Comparison of ENCODE assay signal across 1 cellular context in the genomic region with DNA sequence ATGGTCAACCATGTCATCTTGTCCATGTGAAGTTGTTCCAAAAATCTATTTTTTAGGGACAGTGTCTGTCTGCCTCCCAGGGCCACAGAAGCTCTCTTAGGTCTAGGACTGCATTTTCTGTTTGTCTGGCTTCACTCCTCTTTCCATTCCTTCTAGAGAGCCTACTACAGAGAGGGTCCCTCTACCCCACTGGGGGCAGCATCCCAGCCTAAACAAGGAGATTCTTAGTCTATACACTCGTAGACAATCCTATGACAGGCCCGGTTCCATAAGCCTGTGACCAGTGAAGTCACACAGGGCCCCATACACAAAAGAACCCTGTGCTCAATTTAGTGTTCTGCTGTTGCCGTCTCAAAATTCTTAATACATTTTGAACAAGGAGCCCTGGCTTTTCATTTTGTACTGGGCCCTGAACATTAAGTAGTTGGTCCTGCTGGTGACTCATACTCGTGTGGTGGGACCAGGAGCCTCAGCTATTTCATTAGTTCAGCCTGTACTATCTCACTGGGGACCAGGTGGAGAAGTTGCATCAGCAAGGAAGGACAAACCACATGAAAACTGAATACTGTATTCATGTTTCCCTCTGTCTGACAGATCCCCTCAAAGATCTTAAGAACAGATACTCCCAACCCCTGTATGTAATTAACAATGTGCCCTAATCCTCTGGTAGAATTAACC.
TF ChIP-seq lines count a peak whose summit lies in the region.

No MANE protein-coding gene starts in this region.

TF ChIP-seq in K562, 482 proteins besides CTCF, POLR2A, EP300 and RAD21 (continued from another document and continues in another):
- TF ChIP-seq HMGN3 (IDR thresholded peaks at IDR 0.05; ENCODE audit: borderline replicate concordance, extremely low read depth, insufficient read length, low read depth, low read length), result no peak
- no peak for TF ChIP-seq ZNF695 (CRISPR knock-in tag; IDR thresholded peaks at IDR 0.05)
- peak; percentile 88 for TF ChIP-seq JUND (IDR thresholded peaks at IDR 0.05; ENCODE audit: borderline replicate concordance, low read depth, low read length)
- TF ChIP-seq JUND (tag; IDR thresholded peaks at IDR 0.05; ENCODE audit: borderline replicate concordance, low read depth, low read length), result peak; percentile 72
- TF ChIP-seq ZNF24 (IDR thresholded peaks at IDR 0.05), result peak; percentile 91
- no peak for TF ChIP-seq ZNF76 (CRISPR knock-in tag; IDR thresholded peaks at IDR 0.05; ENCODE audit: borderline replicate concordance)
- TF ChIP-seq CTBP1 (IDR thresholded peaks at IDR 0.05; ENCODE audit: borderline replicate concordance), result peak; percentile 33; the same call in 1 of the 2 replicates
- no peak for TF ChIP-seq PRMT5 (CRISPR knock-in tag; IDR thresholded peaks at IDR 0.05)
- no peak for TF ChIP-seq CBFA2T3 (IDR thresholded peaks at IDR 0.05)
- no peak for TF ChIP-seq GTF2A2 (tag; IDR thresholded peaks at IDR 0.05)
- TF ChIP-seq, protein P1, sequence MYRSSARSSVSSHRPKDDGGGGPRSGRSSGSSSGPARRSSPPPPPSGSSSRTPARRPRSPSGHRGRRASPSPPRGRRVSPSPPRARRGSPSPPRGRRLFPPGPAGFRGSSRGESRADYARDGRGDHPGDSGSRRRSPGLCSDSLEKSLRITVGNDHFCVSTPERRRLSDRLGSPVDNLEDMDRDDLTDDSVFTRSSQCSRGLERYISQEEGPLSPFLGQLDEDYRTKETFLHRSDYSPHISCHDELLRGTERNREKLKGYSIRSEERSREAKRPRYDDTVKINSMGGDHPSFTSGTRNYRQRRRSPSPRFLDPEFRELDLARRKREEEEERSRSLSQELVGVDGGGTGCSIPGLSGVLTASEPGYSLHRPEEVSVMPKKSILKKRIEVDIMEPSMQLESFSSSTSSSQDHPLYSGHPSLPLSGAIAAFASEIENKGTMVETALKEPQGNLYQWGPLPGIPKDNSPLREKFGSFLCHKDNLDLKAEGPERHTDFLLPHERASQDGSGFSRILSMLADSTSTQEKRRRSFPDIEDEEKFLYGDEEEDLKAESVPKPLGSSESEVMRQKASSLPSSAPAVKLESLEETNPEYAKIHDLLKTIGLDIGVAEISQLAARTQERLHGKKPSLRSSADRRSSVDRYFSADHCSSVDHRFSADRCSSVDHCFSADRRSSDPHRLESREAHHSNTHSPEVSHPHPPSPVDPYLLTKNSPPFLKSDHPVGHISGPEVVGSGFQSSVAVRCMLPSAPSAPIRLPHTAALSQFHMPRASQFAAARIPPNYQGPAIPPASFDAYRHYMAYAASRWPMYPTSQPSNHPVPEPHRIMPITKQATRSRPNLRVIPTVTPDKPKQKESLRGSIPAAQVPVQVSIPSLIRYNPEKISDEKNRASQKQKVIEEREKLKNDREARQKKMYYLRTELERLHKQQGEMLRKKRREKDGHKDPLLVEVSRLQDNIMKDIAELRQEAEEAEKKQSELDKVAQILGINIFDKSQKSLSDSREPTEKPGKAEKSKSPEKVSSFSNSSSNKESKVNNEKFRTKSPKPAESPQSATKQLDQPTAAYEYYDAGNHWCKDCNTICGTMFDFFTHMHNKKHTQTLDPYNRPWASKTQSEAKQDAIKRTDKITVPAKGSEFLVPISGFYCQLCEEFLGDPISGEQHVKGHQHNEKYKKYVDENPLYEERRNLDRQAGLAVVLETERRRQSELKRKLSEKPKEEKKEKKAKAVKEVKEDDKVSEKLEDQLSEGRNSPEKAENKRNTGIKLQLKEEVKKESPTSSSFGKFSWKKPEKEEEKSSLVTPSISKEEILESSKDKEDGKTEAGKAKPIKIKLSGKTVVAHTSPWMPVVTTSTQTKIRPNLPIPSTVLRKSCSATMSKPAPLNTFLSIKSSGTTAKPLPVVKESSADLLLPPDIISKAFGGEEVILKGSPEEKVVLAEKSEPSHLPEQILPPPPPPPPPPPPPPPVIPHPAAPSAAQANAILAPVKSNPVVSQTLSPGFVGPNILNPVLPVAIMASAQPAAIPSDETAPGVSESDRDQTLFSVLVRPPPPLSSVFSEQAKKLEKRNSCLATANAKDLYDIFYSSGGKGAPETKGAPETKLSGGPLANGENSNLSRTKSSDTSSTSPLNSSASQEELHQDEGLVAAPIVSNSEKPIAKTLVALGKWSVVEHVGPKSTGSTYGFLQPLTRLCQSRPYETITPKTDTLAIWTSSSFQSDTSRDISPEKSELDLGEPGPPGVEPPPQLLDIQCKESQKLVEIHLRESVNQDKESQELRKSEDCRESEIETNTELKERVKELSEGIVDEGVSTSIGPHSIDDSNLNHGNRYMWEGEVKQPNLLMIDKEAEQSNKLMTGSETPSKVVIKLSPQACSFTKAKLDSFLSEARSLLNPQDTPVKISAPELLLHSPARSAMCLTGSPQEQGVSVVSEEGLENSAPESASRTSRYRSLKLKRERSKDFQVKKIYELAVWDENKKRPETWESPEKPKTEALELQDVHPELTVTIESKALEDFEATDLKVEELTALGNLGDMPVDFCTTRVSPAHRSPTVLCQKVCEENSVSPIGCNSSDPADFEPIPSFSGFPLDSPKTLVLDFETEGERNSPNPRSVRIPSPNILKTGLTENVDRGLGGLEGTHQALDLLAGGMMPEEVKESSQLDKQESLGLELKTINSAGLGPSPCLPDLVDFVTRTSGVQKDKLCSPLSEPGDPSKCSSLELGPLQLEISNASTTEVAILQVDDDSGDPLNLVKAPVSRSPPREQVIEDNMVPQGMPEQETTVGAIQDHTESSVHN (IDR thresholded peaks at IDR 0.05; ENCODE audit: borderline replicate concordance in 1 of 2, low read depth in 1 of 2), result peak in 1 of 2 experiments; percentile 57; a peak in 1 of 4 replicates
- no peak for TF ChIP-seq SAFB (IDR thresholded peaks at IDR 0.05; ENCODE audit: borderline replicate concordance, low read depth, low read length)
- peak; percentile 94 for TF ChIP-seq ATF3 (IDR thresholded peaks at IDR 0.05)
- TF ChIP-seq ATF3 (CRISPR knock-in tag; conservative IDR thresholded peaks at IDR 0.05), result peak; percentile 89
- TF ChIP-seq CEBPB (tag; IDR thresholded peaks at IDR 0.05), result 0 out of 2 replicates have a peak, but pooled peaks have one; percentile 13
- TF ChIP-seq HCFC1 (IDR thresholded peaks at IDR 0.05; ENCODE audit: low read depth, low read length), result no peak
- TF ChIP-seq ATF7 (IDR thresholded peaks at IDR 0.05), result peak; percentile 51; the same call in 1 of the 2 replicates
- TF ChIP-seq FOSL1 (tag; conservative IDR thresholded peaks at IDR 0.05), result peak; percentile 80
- no peak for TF ChIP-seq ZNF140 (CRISPR knock-in tag; IDR thresholded peaks at IDR 0.05)
- no peak for TF ChIP-seq CCNT2 (IDR thresholded peaks at IDR 0.05; ENCODE audit: borderline replicate concordance, extremely low read depth, insufficient read length, low read depth, low read length)
- TF ChIP-seq ZNF197 (CRISPR knock-in tag; IDR thresholded peaks at IDR 0.05; ENCODE audit: low read depth), result no peak
- TF ChIP-seq CHD2 (IDR thresholded peaks at IDR 0.05; ENCODE audit: low read depth, low read length), result no peak
- no peak for TF ChIP-seq YBX1 (IDR thresholded peaks at IDR 0.05)
- TF ChIP-seq KAT2B (IDR thresholded peaks at IDR 0.05; ENCODE audit: low read depth, low read length), result no peak
- no peak for TF ChIP-seq ZC3H8 (IDR thresholded peaks at IDR 0.05)
- TF ChIP-seq ZC3H4 (CRISPR knock-in tag; IDR thresholded peaks at IDR 0.05; ENCODE audit: borderline replicate concordance), result no peak
- TF ChIP-seq MTF1 (CRISPR knock-in tag; IDR thresholded peaks at IDR 0.05; ENCODE audit: borderline replicate concordance), result no peak
- TF ChIP-seq CBFB (CRISPR knock-in tag; IDR thresholded peaks at IDR 0.05), result no peak
- no peak for TF ChIP-seq TRIM28 (IDR thresholded peaks at IDR 0.05)
- TF ChIP-seq, protein P2, sequence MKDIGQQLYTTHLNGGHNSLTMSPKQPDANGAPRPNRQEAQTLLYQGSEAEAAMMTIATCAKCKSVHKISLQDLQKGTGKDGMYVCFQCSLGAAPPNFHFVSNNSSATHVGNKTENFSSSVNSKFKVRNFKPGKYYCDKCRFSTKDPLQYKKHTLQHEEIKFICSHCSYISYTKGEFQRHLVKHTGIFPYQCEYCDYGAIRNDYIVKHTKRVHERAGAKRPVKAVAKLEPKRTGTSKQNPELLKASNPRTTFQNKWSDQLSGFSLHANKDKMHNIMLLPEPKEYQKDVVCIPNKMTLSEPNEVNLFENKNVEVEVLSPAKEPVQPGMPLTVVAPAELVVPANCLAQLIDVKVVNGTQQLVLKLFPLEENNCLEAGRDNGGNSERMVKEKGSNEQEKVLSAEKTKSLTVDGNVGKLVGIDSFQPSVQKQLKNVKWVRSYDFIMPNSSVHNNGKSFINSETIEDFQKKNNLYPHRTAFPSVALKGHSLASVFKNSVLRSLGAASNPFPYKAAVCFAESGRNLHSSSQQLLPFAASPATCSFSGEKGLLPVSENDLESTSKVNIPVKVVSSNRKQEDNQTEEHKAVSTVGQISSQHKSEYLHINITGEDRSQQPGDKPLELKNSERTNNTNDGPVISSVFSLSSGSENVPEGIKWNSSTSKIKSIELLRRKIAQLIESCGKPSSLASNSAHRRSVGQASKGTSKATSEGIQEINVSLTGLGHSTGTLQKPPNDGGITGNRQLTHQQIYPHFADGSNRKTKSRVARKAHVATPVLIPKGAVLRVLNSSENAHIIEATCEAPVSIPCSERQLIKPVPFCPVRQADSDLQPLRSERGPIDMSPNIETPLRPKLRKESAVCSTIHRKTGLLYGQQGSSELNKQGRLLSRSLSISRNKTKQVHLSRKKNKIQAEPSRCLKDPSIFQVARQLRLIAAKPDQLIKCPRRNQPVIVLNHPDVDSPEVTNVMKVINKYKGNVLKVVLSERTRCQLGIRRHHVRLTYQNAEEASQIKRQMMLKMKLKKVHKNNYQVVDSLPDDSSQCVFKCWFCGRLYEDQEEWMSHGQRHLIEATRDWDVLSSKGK (CRISPR knock-in tag; IDR thresholded peaks at IDR 0.05), result no peak
- no peak for TF ChIP-seq TCF15 (CRISPR knock-in tag; IDR thresholded peaks at IDR 0.05)
- TF ChIP-seq POLR2H (tag; IDR thresholded peaks at IDR 0.05; ENCODE audit: low read depth), result no peak
- TF ChIP-seq NCOR1 (IDR thresholded peaks at IDR 0.05), result no peak
- TF ChIP-seq, protein P3, sequence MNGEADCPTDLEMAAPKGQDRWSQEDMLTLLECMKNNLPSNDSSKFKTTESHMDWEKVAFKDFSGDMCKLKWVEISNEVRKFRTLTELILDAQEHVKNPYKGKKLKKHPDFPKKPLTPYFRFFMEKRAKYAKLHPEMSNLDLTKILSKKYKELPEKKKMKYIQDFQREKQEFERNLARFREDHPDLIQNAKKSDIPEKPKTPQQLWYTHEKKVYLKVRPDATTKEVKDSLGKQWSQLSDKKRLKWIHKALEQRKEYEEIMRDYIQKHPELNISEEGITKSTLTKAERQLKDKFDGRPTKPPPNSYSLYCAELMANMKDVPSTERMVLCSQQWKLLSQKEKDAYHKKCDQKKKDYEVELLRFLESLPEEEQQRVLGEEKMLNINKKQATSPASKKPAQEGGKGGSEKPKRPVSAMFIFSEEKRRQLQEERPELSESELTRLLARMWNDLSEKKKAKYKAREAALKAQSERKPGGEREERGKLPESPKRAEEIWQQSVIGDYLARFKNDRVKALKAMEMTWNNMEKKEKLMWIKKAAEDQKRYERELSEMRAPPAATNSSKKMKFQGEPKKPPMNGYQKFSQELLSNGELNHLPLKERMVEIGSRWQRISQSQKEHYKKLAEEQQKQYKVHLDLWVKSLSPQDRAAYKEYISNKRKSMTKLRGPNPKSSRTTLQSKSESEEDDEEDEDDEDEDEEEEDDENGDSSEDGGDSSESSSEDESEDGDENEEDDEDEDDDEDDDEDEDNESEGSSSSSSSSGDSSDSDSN (IDR thresholded peaks at IDR 0.05; ENCODE audit: borderline replicate concordance in 1 of 2, low read depth in 2 of 2, low read length in 2 of 2), result no peak
- TF ChIP-seq PPARD (CRISPR knock-in tag; IDR thresholded peaks at IDR 0.05), result no peak
- no peak for TF ChIP-seq SRSF1 (IDR thresholded peaks at IDR 0.05; ENCODE audit: low read depth, low read length)
- TF ChIP-seq ZBTB5 (IDR thresholded peaks at IDR 0.05), result no peak
- TF ChIP-seq KHSRP (IDR thresholded peaks at IDR 0.05), result no peak
- no peak for TF ChIP-seq ARNT (IDR thresholded peaks at IDR 0.05)
- no peak for TF ChIP-seq GATAD2B (IDR thresholded peaks at IDR 0.05; ENCODE audit: borderline replicate concordance)
- TF ChIP-seq RB1 (IDR thresholded peaks at IDR 0.05; ENCODE audit: low read depth), result no peak
- TF ChIP-seq ZNF77 (CRISPR knock-in tag; IDR thresholded peaks at IDR 0.05), result no peak
- no peak for TF ChIP-seq HDAC6 (IDR thresholded peaks at IDR 0.05; ENCODE audit: low read depth, low read length)
